ENCODE assay signal across 8 cellular contexts in the genomic region with DNA sequence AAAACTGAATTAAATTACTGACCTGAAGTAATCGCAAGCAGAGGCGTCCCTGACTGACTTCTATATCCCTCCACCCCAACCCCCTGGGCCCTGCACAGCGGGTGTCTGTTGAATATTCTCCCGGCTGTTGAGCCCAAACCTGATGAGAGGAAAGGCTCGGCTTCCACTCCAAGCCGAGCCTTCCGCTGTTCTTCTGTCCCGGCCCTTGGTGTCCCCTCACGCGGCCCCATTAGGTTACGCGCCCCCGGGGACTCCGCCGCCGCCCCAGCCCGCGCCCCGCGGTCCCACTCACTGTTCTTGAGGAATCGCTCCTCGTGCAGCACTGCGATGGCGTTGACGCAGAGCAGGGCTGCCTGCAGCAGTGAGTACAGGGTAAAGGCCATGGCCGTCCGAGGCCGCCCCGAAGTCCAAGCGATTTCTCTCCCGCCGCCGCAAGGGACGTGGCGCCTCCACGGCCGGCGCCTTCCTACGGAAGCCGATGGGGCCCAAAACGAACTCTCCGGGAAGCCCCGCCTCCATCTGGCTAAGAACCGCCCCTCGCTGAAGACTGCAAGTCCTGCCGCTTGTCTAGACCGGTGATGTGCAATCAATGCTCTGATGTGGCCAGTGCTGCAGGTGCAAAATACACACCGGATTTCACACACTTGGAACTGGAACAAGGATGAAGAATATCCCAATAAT. TPM values are rescaled to one million over a fixed set of nuclear protein-coding genes. Genes with fewer than 3 reads are reported as not detected.
A peak's percentile ranks its signal among the peaks of the same experiment; 100 is the strongest.
DNase-seq lines count a peak whose midpoint lies in the region; ATAC-seq, FAIRE-seq and TF ChIP-seq lines count a peak whose summit lies in the region.

A gene with protein sequence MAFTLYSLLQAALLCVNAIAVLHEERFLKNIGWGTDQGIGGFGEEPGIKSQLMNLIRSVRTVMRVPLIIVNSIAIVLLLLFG (minus strand): TSS at position 470 of the 681 bp plus-strand sequence. CDS start 87 bp downstream, at position 383.

- H3K27ac ChIP-seq in kidney (ENCODE audit: low read depth in 2 of 2, low read length in 2 of 2): peak within 1 kb of the TSS; percentile 73 to 83

- no peaks in the 10 kb centered on the region for H3K36me3 ChIP-seq in kidney (ENCODE audit: control insufficient read depth in 1 of 2, insufficient read depth in 2 of 2, low read length in 2 of 2)

- peak within 1 kb of the TSS; percentile 77 to 84 for H3K9ac ChIP-seq in kidney (ENCODE audit: low read length in 2 of 2)

- H3K9me3 ChIP-seq in kidney (ENCODE audit: control insufficient read depth in 1 of 2, low read length in 2 of 2): no peaks in the 10 kb centered on the region

- no peak for TF ChIP-seq CTCF in kidney (IDR thresholded peaks at IDR 0.05; ENCODE audit: borderline replicate concordance, extremely low read depth, insufficient read depth)

- FAIRE-seq in kidney (lab: Jason Lieb, UNC): no peak

- peak; percentile 93 for DNase-seq in AG08395 (ENCODE audit: low spot score)
- peak; percentile 92 for DNase-seq in NCI-H2227 treated with DMSO at 0.1 percent for 48 hours (lab: John Stamatoyannopoulos, UW)
- peak; percentile 66 to 79 (median 75) for DNase-seq in activated CD4-positive, CD25-positive, alpha-beta regulatory T cell (lab: John Stamatoyannopoulos, UW)
- DNase-seq in central memory CD4-positive, alpha-beta T cell: peak; percentile 80
- peak; percentile 96 for DNase-seq in kidney
- DNase-seq in stimulated activated CD4-positive, alpha-beta T cell treated with anti-CD3 and anti-CD28 coated beads, Interleukin-15, amount 100 ng/mL, for 24 hours: peak; percentile 93

- intact Hi-C loops in kidney (cut with DNase I): no loop called here

- peak within 1 kb of the TSS; percentile 91 to 92 for H3K4me3 ChIP-seq in kidney (ENCODE audit: low read length in 2 of 2)

- ATAC-seq in GM18907 (IDR thresholded peaks at IDR 0.05; ENCODE audit: unreplicated experiment) (peak; percentile 81), HG03159 (IDR thresholded peaks at IDR 0.05; ENCODE audit: unreplicated experiment) (peak; percentile 90)

- peaks cover 7 to 12% of the 10 kb centered on the region in 2 donors for H3K4me1 ChIP-seq in kidney (ENCODE audit: control insufficient read depth in 1 of 2, insufficient read depth in 1 of 2, low read depth in 1 of 2, low read length in 2 of 2)

RNA-seq across cellular contexts. Expression of the gene that starts here (rescaled TPM):
- total RNA-seq in kidney: 14.4 TPM
- polyA plus RNA-seq in kidney (ENCODE audit: insufficient read depth, low read depth, low replicate concordance): 31.9 TPM

Comparison
In these comparisons a context has a peak if more than half of its experiments do, and no peak if none do; other contexts are left out.
1. Peak in every context shown above with its lines: DNase-seq, ATAC-seq, H3K4me3 ChIP-seq and H3K27ac ChIP-seq.